Comparison of ENCODE assay signal across 8 cellular contexts in genomic region chr3:42043116-42043796, GRCh38. TPM values are rescaled to one million over a fixed set of nuclear protein-coding genes. Genes with fewer than 3 reads are reported as not detected.
DNase-seq lines count a peak whose midpoint lies in the region; ATAC-seq and TF ChIP-seq lines count a peak whose summit lies in the region.

No MANE protein-coding gene starts in this region.

- H3K4me1 ChIP-seq in fibroblast of lung (ENCODE audit: control insufficient read depth, extremely low read depth, insufficient read depth, low read length) (peaks cover 15% of the 10 kb centered on the region), neuron (ENCODE audit: insufficient read depth, low read length) (peaks cover 30% of the 10 kb centered on the region)

- H3K4me3 ChIP-seq in fibroblast of lung (replicated peaks in 1 of 4; ENCODE audit: control extremely low read depth in 1 of 4, insufficient read depth in 1 of 4, low read depth in 3 of 4, low read length in 4 of 4) (peak overlapping the region in 1 of 4 experiments; percentile 8), neuron (ENCODE audit: low read length) (peak overlapping the region; percentile 9)

- ATAC-seq in GM21447 (IDR thresholded peaks at IDR 0.05; ENCODE audit: unreplicated experiment): no peak
- no peak for ATAC-seq in HG03139 (IDR thresholded peaks at IDR 0.05; ENCODE audit: unreplicated experiment)

- H3K9me3 ChIP-seq in fibroblast of lung (ENCODE audit: control insufficient read depth, insufficient read depth, low read depth, low read length) (no peaks in the 10 kb centered on the region), neuron (ENCODE audit: low read length) (no peaks in the 10 kb centered on the region)

- no peaks in the 10 kb centered on the region for H4K20me1 ChIP-seq in fibroblast of lung (ENCODE audit: control insufficient read depth, extremely low read depth, insufficient read depth, low read length)

- DNase-seq in DMS153 treated with DMSO at 0.1 percent for 48 hours (lab: John Stamatoyannopoulos, UW; ENCODE audit: unreplicated experiment): peak; percentile 23
- DNase-seq in NCI-H524 treated with DMSO at 0.1 percent for 48 hours (lab: John Stamatoyannopoulos, UW): peak; percentile 30
- peak; percentile 80 to 83 for DNase-seq in fibroblast of lung (ENCODE audit: low read depth in 2 of 2)
- no peak for DNase-seq in activated CD4-positive, alpha-beta T cell treated with anti-CD3 and anti-CD28 coated beads for 48 hours
- DNase-seq in activated naive CD4-positive, alpha-beta T cell treated with Interleukin-2 at 50 U/mL for 16 hours: no peak

- H3K36me3 ChIP-seq in fibroblast of lung (ENCODE audit: control insufficient read depth, insufficient read depth, low read length) (no peaks in the 10 kb centered on the region), neuron (ENCODE audit: insufficient read depth, low read length) (no peaks in the 10 kb centered on the region)

- peak overlapping the region; percentile 60 for H3K4me2 ChIP-seq in fibroblast of lung (ENCODE audit: extremely low read depth, insufficient read depth, low read length)

- H3K27me3 ChIP-seq in fibroblast of lung (ENCODE audit: control insufficient read depth, insufficient read depth, low read length): no peaks in the 10 kb centered on the region
- H3K27me3 ChIP-seq in neuron (ENCODE audit: insufficient read depth, low read length): no peaks in the 10 kb centered on the region

- H3K9ac ChIP-seq in fibroblast of lung (ENCODE audit: insufficient read depth, low read length): peak overlapping the region; percentile 34

- H2AFZ ChIP-seq in fibroblast of lung (ENCODE audit: low read length): no peak overlapping the region
- no peak overlapping the region for H2AFZ ChIP-seq in neuron (ENCODE audit: low read depth, low read length)

- H3K27ac ChIP-seq in fibroblast of lung (ENCODE audit: insufficient read depth, low read length): peak overlapping the region; percentile 84

- TF ChIP-seq CTCF in fibroblast of lung (conservative IDR thresholded peaks at IDR 0.05 in 1 of 2, IDR thresholded peaks at IDR 0.05 in 1 of 2; ENCODE audit: low read depth in 1 of 2, low read length in 2 of 2): no peak

- peaks cover 66% of the 10 kb centered on the region for H3K79me2 ChIP-seq in fibroblast of lung (ENCODE audit: control insufficient read depth, insufficient read depth, low read length)

RNA-seq across cellular contexts. Expression of gene TRAK1, which starts 47.9 kb away (rescaled TPM):
- total RNA-seq in fibroblast of lung: 19.3 and 37.8 TPM in 2 replicates
- polyA plus RNA-seq in fibroblast of lung: 34.9 and 44.0 TPM in 2 replicates
- polyA plus RNA-seq in fibroblast of lung (2012): 28.5 and 39.9 TPM in 2 replicates
- 59.2 and 77.2 TPM in 2 replicates for polyA minus RNA-seq in fibroblast of lung (ENCODE audit: low replicate concordance)

Comparison
In these comparisons a context has a peak if more than half of its experiments do, and no peak if none do; other contexts are left out.
1. DNase-seq: peak in DMS153 treated with DMSO at 0.1 percent for 48 hours (single experiment), NCI-H524 treated with DMSO at 0.1 percent for 48 hours (single experiment) and fibroblast of lung (2 of 2); none in activated CD4-positive, alpha-beta T cell treated with anti-CD3 and anti-CD28 coated beads for 48 hours (single experiment) and activated naive CD4-positive, alpha-beta T cell treated with Interleukin-2 at 50 U/mL for 16 hours (single experiment).